ENCODE assay signal across 19 cellular contexts in the genomic region with DNA sequence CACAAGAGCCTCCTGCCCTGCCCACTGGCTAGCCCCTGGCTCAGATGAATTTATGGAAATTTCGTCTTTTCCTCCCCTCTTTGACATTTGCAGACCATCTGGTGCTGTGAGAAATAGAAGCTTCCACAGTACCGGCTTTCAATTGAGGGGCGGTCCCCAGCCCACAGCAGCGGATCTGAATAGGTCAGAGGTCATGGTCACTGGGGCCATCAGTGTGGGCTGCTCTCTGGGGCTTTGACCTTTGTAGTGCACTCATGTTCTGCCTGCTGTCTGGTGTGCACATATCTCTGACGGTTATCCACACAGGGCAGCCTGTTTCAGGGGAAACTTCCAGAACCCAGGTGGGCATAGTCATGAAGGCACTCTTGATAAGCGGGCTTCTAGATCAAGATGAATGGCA. TPM values are rescaled to one million over a fixed set of nuclear protein-coding genes. Genes with fewer than 3 reads are reported as not detected.
DNase-seq lines count a peak whose midpoint lies in the region; ATAC-seq, FAIRE-seq and TF ChIP-seq lines count a peak whose summit lies in the region.
"Had no signal": no experiment of that assay in that cellular context is flagged by ENCODE, and none has a peak within 500 bp of the region (broad histone marks: within the 10 kb centered on the region; RNA-seq: fewer than 3 reads in every experiment).

No MANE protein-coding gene starts in this region.

- H4K8ac ChIP-seq in mesenchymal stem cell (ENCODE audit: low read length), result no peak overlapping the region

- no peak overlapping the region for H2AFZ ChIP-seq in mesenchymal stem cell (ENCODE audit: low read depth, low read length)
- H2AFZ ChIP-seq in neural progenitor cell (replicated peaks), result no peak overlapping the region
- H2AFZ ChIP-seq: GM23248 had no signal

- no peak overlapping the region for H2BK12ac ChIP-seq in mesenchymal stem cell (ENCODE audit: low read length in 2 of 2)

- H3K9ac ChIP-seq in mesenchymal stem cell (ENCODE audit: low read length) (no peak overlapping the region), neural progenitor cell (no peak overlapping the region)
- H3K9ac ChIP-seq: GM23248 had no signal

- H2BK120ac ChIP-seq in mesenchymal stem cell (ENCODE audit: low read depth, low read length), result no peak overlapping the region

- H3K4me2 ChIP-seq in mesenchymal stem cell (ENCODE audit: low read length, poor library complexity, severe bottlenecking) (no peak overlapping the region), neural progenitor cell (no peak overlapping the region)

- H3K14ac ChIP-seq in mesenchymal stem cell (ENCODE audit: low read length in 2 of 2), result no peak overlapping the region

- DNase-seq in mesenchymal stem cell (no peak), neural progenitor cell (ENCODE audit: low spot score) (no peak), posterior vena cava (ENCODE audit: low spot score) (peak; percentile 32), urothelium cell line (ENCODE audit: low spot score) (no peak), Ammon's horn (ENCODE audit: low spot score) (no peak)
- DNase-seq in effector memory CD8-positive, alpha-beta T cell, result no peak
- DNase-seq: ACHN; CD4-positive, alpha-beta memory T cell; DMS153; DMS79; GDM1; GM23248 had no signal

- peaks cover 42 to 67% of the 10 kb centered on the region in 2 experiments for H3K27me3 ChIP-seq in mesenchymal stem cell (ENCODE audit: control insufficient read depth in 1 of 2, insufficient read depth in 1 of 2, low read length in 2 of 2)
- H3K27me3 ChIP-seq in neural progenitor cell, result peaks cover 34% of the 10 kb centered on the region

- no peaks in the 10 kb centered on the region for H3K79me2 ChIP-seq in neural progenitor cell (ENCODE audit: low read depth)

- H3K27ac ChIP-seq in mesenchymal stem cell (ENCODE audit: low read length, poor library complexity, severe bottlenecking), result no peak overlapping the region
- no peak overlapping the region for H3K27ac ChIP-seq in neural progenitor cell
- H3K27ac ChIP-seq: C4-2B, GM23248 had no signal

- peaks cover 36% of the 10 kb centered on the region for H3F3A ChIP-seq in neural progenitor cell (ENCODE audit: low read depth)

- intact Hi-C loops in posterior vena cava (cut with DNase I), result no loop called here

- H3K79me1 ChIP-seq in mesenchymal stem cell (replicated peaks; ENCODE audit: low read length, poor library complexity, severe bottlenecking), result no peaks in the 10 kb centered on the region

- H3K27ac Mint-ChIP-seq in brain (peak overlapping the region in 4 of 5 experiments; percentile 1 to 62 (median 34)), neural progenitor cell (peak overlapping the region; percentile 75)
- no peak overlapping the region for H3K27ac Mint-ChIP-seq in effector memory CD8-positive, alpha-beta T cell
- H3K27ac Mint-ChIP-seq: CD4-positive, alpha-beta memory T cell had no signal

- H3K9me3 ChIP-seq in mesenchymal stem cell (ENCODE audit: control insufficient read depth, low read length) (no peaks in the 10 kb centered on the region), neural progenitor cell (ENCODE audit: low read depth) (no peaks in the 10 kb centered on the region)
- H3K9me3 ChIP-seq: HAP-1 had no signal

- H3K36me3 ChIP-seq in mesenchymal stem cell (ENCODE audit: control insufficient read depth in 1 of 2, insufficient read depth in 2 of 2, low read depth in 1 of 2, low read length in 2 of 2), result no peaks in the 10 kb centered on the region
- H3K36me3 ChIP-seq in neural progenitor cell, result no peaks in the 10 kb centered on the region
- H3K36me3 ChIP-seq: HAP-1 had no signal

- H3K27me3 Mint-ChIP-seq in brain (peaks cover 37% of the 10 kb centered on the region), neural progenitor cell (ENCODE audit: insufficient read depth, low read depth) (peaks cover 43% of the 10 kb centered on the region)
- H3K27me3 Mint-ChIP-seq in effector memory CD8-positive, alpha-beta T cell, result peaks cover 52 to 78% of the 10 kb centered on the region in 2 donors

- H3K18ac ChIP-seq in mesenchymal stem cell (ENCODE audit: low read depth in 1 of 2, low read length in 2 of 2), result no peak overlapping the region

- no peak overlapping the region for H3K4ac ChIP-seq in mesenchymal stem cell (ENCODE audit: low read depth in 1 of 2, low read length in 2 of 2)

- peaks cover 4% of the 10 kb centered on the region for H3K36me3 Mint-ChIP-seq in brain
- peaks cover 1% of the 10 kb centered on the region for H3K36me3 Mint-ChIP-seq in neural progenitor cell
- no peaks in the 10 kb centered on the region for H3K36me3 Mint-ChIP-seq in effector memory CD8-positive, alpha-beta T cell (ENCODE audit: insufficient read depth)
- H3K36me3 Mint-ChIP-seq: CD4-positive, alpha-beta memory T cell had no signal

- no peak overlapping the region for H4K91ac ChIP-seq in mesenchymal stem cell (ENCODE audit: low read length)

- no peak overlapping the region for H2BK5ac ChIP-seq in mesenchymal stem cell (ENCODE audit: low read depth, low read length, poor library complexity, severe bottlenecking)

- H3K4me3 Mint-ChIP-seq in brain (peak overlapping the region in 2 of 5 experiments; percentile 31 to 64), neural progenitor cell (peak overlapping the region; percentile 73)
- H3K4me3 Mint-ChIP-seq in effector memory CD8-positive, alpha-beta T cell, result no peak overlapping the region
- H3K4me3 Mint-ChIP-seq: CD4-positive, alpha-beta memory T cell had no signal

- no peaks in the 10 kb centered on the region for H4K20me1 ChIP-seq in neural progenitor cell (ENCODE audit: low read depth)

- H3K4me1 ChIP-seq in mesenchymal stem cell (ENCODE audit: control insufficient read depth, insufficient read depth, low read depth, low read length) (peaks cover 22% of the 10 kb centered on the region), neural progenitor cell (peaks cover 45% of the 10 kb centered on the region)
- H3K4me1 ChIP-seq: HAP-1 had no signal

- whole genome bisulfite sequencing in mesenchymal stem cell, result 60% methylated on average over 6 of the region's 6 CpGs

- no peak for TF ChIP-seq CTCF in brain (conservative IDR thresholded peaks at IDR 0.05)
- no peak for TF ChIP-seq CTCF in neural progenitor cell (IDR thresholded peaks at IDR 0.05)

- H2AK5ac ChIP-seq in mesenchymal stem cell (ENCODE audit: low read length, severe bottlenecking), result no peak overlapping the region

- H3K4me3 ChIP-seq in mesenchymal stem cell (ENCODE audit: insufficient read depth in 1 of 2, low read depth in 1 of 2, low read length in 2 of 2) (no peak overlapping the region), neural progenitor cell (no peak overlapping the region)
- H3K4me3 ChIP-seq: GM23248, HAP-1 had no signal

- no peak for ATAC-seq in GM18520 (IDR thresholded peaks at IDR 0.05; ENCODE audit: unreplicated experiment)
- no peak for ATAC-seq in effector memory CD8-positive, alpha-beta T cell (replicated peaks)

- no peak overlapping the region for H3K23ac ChIP-seq in mesenchymal stem cell (ENCODE audit: low read length in 2 of 2)

- H2BK15ac ChIP-seq in mesenchymal stem cell (ENCODE audit: low read depth, poor library complexity, severe bottlenecking), result peak overlapping the region; percentile 34

- H3K4me1 Mint-ChIP-seq in brain (peaks cover 58% of the 10 kb centered on the region), neural progenitor cell (peaks cover 61% of the 10 kb centered on the region)
- H3K4me1 Mint-ChIP-seq in effector memory CD8-positive, alpha-beta T cell (ENCODE audit: low read depth in 2 of 2), result peaks cover 0 to 1% of the 10 kb centered on the region in 2 donors

- H3K9me3 Mint-ChIP-seq in brain (peaks cover 0 to 13% (median 8%) of the 10 kb centered on the region in 5 experiments), neural progenitor cell (peaks cover 13% of the 10 kb centered on the region)
- no peaks in the 10 kb centered on the region for H3K9me3 Mint-ChIP-seq in effector memory CD8-positive, alpha-beta T cell

- no peak for FAIRE-seq in urothelium cell line (lab: Jason Lieb, UNC)
- FAIRE-seq: A204.1 had no signal

RNA-seq across cellular contexts. Expression of gene RFLNA, which starts 2.5 kb away (rescaled TPM):
- 1.5 TPM for polyA plus RNA-seq in brain (ENCODE audit: insufficient read depth, low read depth, low replicate concordance)
- polyA plus RNA-seq in mesenchymal stem cell (2013, experiment 1 of 2), result 1.3 TPM
- polyA plus RNA-seq in mesenchymal stem cell (2013, experiment 2 of 2), result 1.1 TPM
- total RNA-seq in neural progenitor cell (ENCODE audit: low replicate concordance) (1.4 and 2.8 TPM in 2 replicates), posterior vena cava (1 to 10 TPM in 1 of 2 donors, under 1 TPM in 1; 0.97 to 1.2 TPM)
- total RNA-seq: CD4-positive, alpha-beta memory T cell; H4 had no signal
- polyA plus RNA-seq: BJ; CD4-positive, alpha-beta memory T cell had no signal

Comparison
In these comparisons a context has a peak if more than half of its experiments do, and no peak if none do; other contexts are left out.
1. H3K27ac Mint-ChIP-seq: peak in brain (4 of 5) and neural progenitor cell (single experiment); none in effector memory CD8-positive, alpha-beta T cell (0 of 2).